8 cellular contexts compared by ENCODE assay signal in genomic region chr22:27133951-27134664, GRCh38.
DNase-seq lines count a peak whose midpoint lies in the region; ATAC-seq, FAIRE-seq and TF ChIP-seq lines count a peak whose summit lies in the region.

No MANE protein-coding gene starts in this region.

- peaks cover 3% of the 10 kb centered on the region for H3K9me3 Mint-ChIP-seq in neural progenitor cell

- no peaks in the 10 kb centered on the region for H3K36me3 ChIP-seq in pancreas
- no peaks in the 10 kb centered on the region for H3K36me3 ChIP-seq in neural progenitor cell

- no peak overlapping the region for H3K27ac Mint-ChIP-seq in neural progenitor cell

- TF ChIP-seq CTCF in NB4 (IDR thresholded peaks at IDR 0.05; ENCODE audit: low read depth, low read length) (no peak), cardiac fibroblast (IDR thresholded peaks at IDR 0.05; ENCODE audit: low read depth, low read length) (no peak), pancreas (IDR thresholded peaks at IDR 0.05) (no peak), neural progenitor cell (IDR thresholded peaks at IDR 0.05) (no peak)

- H2AFZ ChIP-seq in neural progenitor cell (replicated peaks) = no peak overlapping the region

- no peaks in the 10 kb centered on the region for H3F3A ChIP-seq in neural progenitor cell (ENCODE audit: low read depth)

- H3K4me3 Mint-ChIP-seq in neural progenitor cell = no peak overlapping the region

- H3K4me3 ChIP-seq in NB4 (ENCODE audit: low read depth, low read length) = peak overlapping the region; percentile 32
- H3K4me3 ChIP-seq in cardiac fibroblast (replicated peaks in 1 of 2; ENCODE audit: low read depth in 2 of 2, low read length in 2 of 2) = no peak overlapping the region
- no peak overlapping the region for H3K4me3 ChIP-seq in pancreas
- H3K4me3 ChIP-seq in neural progenitor cell = no peak overlapping the region

- no peaks in the 10 kb centered on the region for H3K79me2 ChIP-seq in neural progenitor cell (ENCODE audit: low read depth)

- DNase-seq in GF-D8 (lab: John Stamatoyannopoulos, UW) (peak; percentile 31), NB4 (ENCODE audit: low read depth) (peak; percentile 93), cardiac fibroblast (ENCODE audit: low read depth in 2 of 2) (peak; percentile 83 to 92), pancreas (no peak), NCI-H1105 (lab: John Stamatoyannopoulos, UW) (no peak), neural progenitor cell (ENCODE audit: low spot score) (no peak), NCI-H187 (lab: John Stamatoyannopoulos, UW) (no peak), left lobe of liver (ENCODE audit: low spot score) (no peak)

- ATAC-seq in pancreas = peak in 3 of 4 donors; percentile 53 to 82 (median 80)
- ATAC-seq in left lobe of liver = no peak

- TF ChIP-seq POLR2A in NB4 (IDR thresholded peaks at IDR 0.05; ENCODE audit: extremely low read depth, insufficient read length) = no peak

- no peak overlapping the region for H3K4me2 ChIP-seq in neural progenitor cell

- peaks cover 52% of the 10 kb centered on the region for H3K4me1 Mint-ChIP-seq in neural progenitor cell

- H4K20me1 ChIP-seq in neural progenitor cell (ENCODE audit: low read depth) = no peaks in the 10 kb centered on the region

- H3K27ac ChIP-seq in pancreas (no peak overlapping the region), neural progenitor cell (no peak overlapping the region)

- FAIRE-seq in pancreas (lab: Jason Lieb, UNC) = no peak

- no peak overlapping the region for H3K9ac ChIP-seq in neural progenitor cell

- intact Hi-C loops in pancreas (cut with DNase I) = no loop called here

- H3K9me3 ChIP-seq in pancreas = no peaks in the 10 kb centered on the region
- H3K9me3 ChIP-seq in neural progenitor cell (ENCODE audit: low read depth) = no peaks in the 10 kb centered on the region

- no peaks in the 10 kb centered on the region for H3K36me3 Mint-ChIP-seq in neural progenitor cell

- H3K27me3 Mint-ChIP-seq in neural progenitor cell (ENCODE audit: insufficient read depth, low read depth) = peaks cover 8% of the 10 kb centered on the region

- H3K27me3 ChIP-seq in pancreas = no peaks in the 10 kb centered on the region
- no peaks in the 10 kb centered on the region for H3K27me3 ChIP-seq in neural progenitor cell

- 61 to 69% methylated on average over 12 of the region's 12 CpGs for WGBS in pancreas, 2 donors

- H3K4me1 ChIP-seq in pancreas (no peaks in the 10 kb centered on the region), neural progenitor cell (peaks cover 28% of the 10 kb centered on the region)

Comparison
In these comparisons a context has a peak if more than half of its experiments do, and no peak if none do; other contexts are left out.
1. DNase-seq: peak in GF-D8 (single experiment), NB4 (single experiment) and cardiac fibroblast (2 of 2); none in pancreas (0 of 6), NCI-H1105 (single experiment), neural progenitor cell (single experiment), NCI-H187 (0 of 2) and left lobe of liver (single experiment).